ENCODE assay signal across 22 cellular contexts in the genomic region with DNA sequence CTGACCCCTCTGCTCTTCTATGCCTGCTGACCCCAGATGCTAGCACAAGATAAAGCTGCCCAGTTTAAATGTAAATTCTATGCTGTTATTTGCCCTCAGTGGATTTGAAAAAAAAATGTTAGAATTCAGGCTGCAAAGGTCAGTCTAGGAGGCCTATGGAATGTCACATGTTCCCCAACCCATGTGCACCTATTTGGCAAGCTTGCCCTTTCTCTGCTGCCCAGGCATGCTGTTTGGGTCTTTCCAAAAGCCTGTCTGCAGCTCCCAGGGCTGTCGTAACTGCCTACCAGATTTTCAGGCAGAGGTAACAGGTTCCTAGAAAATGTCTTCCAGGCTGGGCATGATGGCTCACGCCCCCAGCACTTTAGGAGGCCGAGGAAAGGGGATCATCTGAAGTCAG.
"Had no signal": no experiment of that assay in that cellular context is flagged by ENCODE, and none has a peak within 500 bp of the region (broad histone marks: within the 10 kb centered on the region; RNA-seq: fewer than 3 reads in every experiment).

No MANE protein-coding gene starts in this region.

- DNase-seq: cortex of kidney; dorsolateral prefrontal cortex; effector CD8-positive, alpha-beta T cell; foreskin melanocyte; kidney; left cardiac atrium; left ventricle myocardium superior; mesendoderm; naive thymus-derived CD4-positive, alpha-beta T cell; occipital lobe; psoas muscle; retina; sigmoid colon; stimulated activated CD4-positive, alpha-beta T cell treated with anti-CD3 and anti-CD28 coated beads, Interleukin-2, amount 100 ng/mL, for 24 hours; stimulated activated CD4-positive, alpha-beta T cell treated with anti-CD3 and anti-CD28 coated beads, Interleukin-4, amount 100 ng/mL, for 4 hours; stimulated activated naive B cell treated with anti-CD40 and anti-IgM and Interleukin-4, amounts not matched to agents 10 μg/mL and 1 μg/mL and 100 μg/mL, for 72 hours; stimulated activated naive CD8-positive, alpha-beta T cell treated with anti-CD3 and anti-CD28 coated beads, Interleukin-15, amount 100 ng/mL, for 72 hours; testis had no signal

- H3K4me1 ChIP-seq: parathyroid adenoma, psoas muscle, sigmoid colon, testis, tibial nerve had no signal

- H3K27ac Mint-ChIP-seq: stimulated activated naive B cell treated with anti-CD40 and anti-IgM and Interleukin-4, amounts not matched to agents 10 μg/mL and 1 μg/mL and 100 μg/mL, for 72 hours; stimulated activated naive CD8-positive, alpha-beta T cell treated with anti-CD3 and anti-CD28 coated beads, Interleukin-15, amount 100 ng/mL, for 72 hours had no signal

- H3K4me1 Mint-ChIP-seq: stimulated activated naive B cell treated with anti-CD40 and anti-IgM and Interleukin-4, amounts not matched to agents 10 μg/mL and 1 μg/mL and 100 μg/mL, for 72 hours had no signal

- H3K4me3 Mint-ChIP-seq: naive thymus-derived CD4-positive, alpha-beta T cell; stimulated activated naive B cell treated with anti-CD40 and anti-IgM and Interleukin-4, amounts not matched to agents 10 μg/mL and 1 μg/mL and 100 μg/mL, for 72 hours; stimulated activated naive CD8-positive, alpha-beta T cell treated with anti-CD3 and anti-CD28 coated beads, Interleukin-15, amount 100 ng/mL, for 72 hours had no signal

- H3K79me2 ChIP-seq: hepatocyte, parathyroid adenoma had no signal

- ATAC-seq: left cardiac atrium; left ventricle myocardium superior; naive thymus-derived CD4-positive, alpha-beta T cell; psoas muscle; stimulated activated naive B cell treated with anti-CD40 and anti-IgM and Interleukin-4, amounts not matched to agents 10 μg/mL and 1 μg/mL and 100 μg/mL, for 72 hours; stimulated activated naive CD8-positive, alpha-beta T cell treated with anti-CD3 and anti-CD28 coated beads, Interleukin-15, amount 100 ng/mL, for 72 hours had no signal

- H3K9me3 Mint-ChIP-seq: stimulated activated naive B cell treated with anti-CD40 and anti-IgM and Interleukin-4, amounts not matched to agents 10 μg/mL and 1 μg/mL and 100 μg/mL, for 72 hours; stimulated activated naive CD8-positive, alpha-beta T cell treated with anti-CD3 and anti-CD28 coated beads, Interleukin-15, amount 100 ng/mL, for 72 hours had no signal

- H3K36me3 Mint-ChIP-seq: naive thymus-derived CD4-positive, alpha-beta T cell; stimulated activated naive B cell treated with anti-CD40 and anti-IgM and Interleukin-4, amounts not matched to agents 10 μg/mL and 1 μg/mL and 100 μg/mL, for 72 hours had no signal

- H2AFZ ChIP-seq: hepatocyte, parathyroid adenoma had no signal

- H3K9me3 ChIP-seq: psoas muscle, sigmoid colon, testis, tibial nerve had no signal

- H3K27me3 ChIP-seq: dorsolateral prefrontal cortex, hepatocyte, sigmoid colon, testis, tibial nerve had no signal

- H3K4me3 ChIP-seq: dorsolateral prefrontal cortex, hepatocyte, psoas muscle, sigmoid colon, skin epidermis, testis, tibial nerve had no signal

- H3K9ac ChIP-seq: parathyroid adenoma had no signal

- H3K36me3 ChIP-seq: sigmoid colon, tibial nerve had no signal

- H3K27ac ChIP-seq: dorsolateral prefrontal cortex, hepatocyte, parathyroid adenoma, psoas muscle, sigmoid colon, skin epidermis, testis, tibial nerve had no signal

- H3K4me2 ChIP-seq: hepatocyte had no signal
